ENCODE assay signal across 25 cellular contexts in genomic region chr1:172452536-172453159, GRCh38. TPM values are rescaled to one million over a fixed set of nuclear protein-coding genes. Genes with fewer than 3 reads are reported as not detected.
A peak's percentile ranks its signal among the peaks of the same experiment; 100 is the strongest.
DNase-seq lines count a peak whose midpoint lies in the region; ATAC-seq and TF ChIP-seq lines count a peak whose summit lies in the region.
"Had no signal": no experiment of that assay in that cellular context is flagged by ENCODE, and none has a peak within 500 bp of the region (broad histone marks: within the 10 kb centered on the region; RNA-seq: fewer than 3 reads in every experiment).

No MANE protein-coding gene starts in this region.

- H2BK120ac ChIP-seq in neuronal stem cell (ENCODE audit: low read depth, low read length) = no peak overlapping the region

- no peak overlapping the region for H4K91ac ChIP-seq in neuronal stem cell (ENCODE audit: low read depth, low read length, poor library complexity)

- no peaks in the 10 kb centered on the region for H4K20me1 ChIP-seq in PC-3 (ENCODE audit: low read length)

- H3K4me3 ChIP-seq in Caco-2 (ENCODE audit: low read depth, low read length) (no peak overlapping the region), PC-3 (ENCODE audit: low read length) (no peak overlapping the region), heart right ventricle (peak overlapping the region in 2 of 10 donors; percentile 16 to 33), neuronal stem cell (ENCODE audit: low read length in 2 of 2) (no peak overlapping the region)
- H3K4me3 ChIP-seq: colonic mucosa, PC-9, SK-N-MC had no signal

- no peaks in the 10 kb centered on the region for H3K9me3 ChIP-seq in Caco-2
- H3K9me3 ChIP-seq in PC-3 (ENCODE audit: low read length) = no peaks in the 10 kb centered on the region
- no peaks in the 10 kb centered on the region for H3K9me3 ChIP-seq in heart right ventricle
- no peaks in the 10 kb centered on the region for H3K9me3 ChIP-seq in neuronal stem cell (replicated peaks in 1 of 2; ENCODE audit: control insufficient read depth in 2 of 2, insufficient read depth in 1 of 2, low read depth in 1 of 2, low read length in 2 of 2)
- H3K9me3 ChIP-seq: colonic mucosa had no signal

- H3F3A ChIP-seq in PC-3 (ENCODE audit: low read length, unreplicated experiment) = peaks cover 21% of the 10 kb centered on the region

- H3K9ac ChIP-seq in PC-3 (ENCODE audit: low read length) (no peak overlapping the region), neuronal stem cell (ENCODE audit: low read depth, low read length, poor library complexity) (no peak overlapping the region)

- no peak for ATAC-seq in PC-3
- peak in 6 of 8 donors; percentile 27 to 69 (median 46) for ATAC-seq in heart right ventricle
- no peak for ATAC-seq in GM21423 (IDR thresholded peaks at IDR 0.05; ENCODE audit: unreplicated experiment)

- peaks cover 70% of the 10 kb centered on the region for H3K4me1 Mint-ChIP-seq in Caco-2 (ENCODE audit: low read depth, unreplicated experiment)

- no TSS peak for BruUV-seq in Caco-2 (replicated peaks; lab: Mats Ljungman, UMichigan)
- no TSS peak for BruUV-seq in PC-3 (replicated peaks; lab: Mats Ljungman, UMichigan)

- H3K4me2 ChIP-seq in PC-3 (ENCODE audit: low read length) (peak overlapping the region; percentile 9), neuronal stem cell (ENCODE audit: insufficient read depth, low read length, poor library complexity, severe bottlenecking) (no peak overlapping the region)

- peaks cover 15% of the 10 kb centered on the region for H3K9me3 Mint-ChIP-seq in Caco-2 (ENCODE audit: unreplicated experiment)
- H3K9me3 Mint-ChIP-seq: CD4-positive, alpha-beta memory T cell; memory B cell had no signal

- H3K4me3 Mint-ChIP-seq in Caco-2 (ENCODE audit: unreplicated experiment) = peak overlapping the region; percentile 53
- H3K4me3 Mint-ChIP-seq: memory B cell had no signal

- intact Hi-C loops in Caco-2 (cut with micrococcal nuclease; ENCODE audit: unreplicated experiment) = no loop called here
- intact Hi-C loops in PC-3 (cut with micrococcal nuclease) = loop anchor here (5.0 kb wide), 1 partner anchor 970 kb away; no protein-coding TSS in a partner anchor
- intact Hi-C loops in heart right ventricle (cut with DNase I) = loop anchor here in 8 of 10 donors (5.0 to 10.0 kb wide), 6 partner anchors 72 to 272 kb away; partner anchors contain the start of gene SUCO (in 3 of the 8)

- H3K27ac ChIP-seq in PC-3 (ENCODE audit: low read length) = peak overlapping the region; percentile 1; the same call in 1 of the 2 replicates
- H3K27ac ChIP-seq in heart right ventricle = peak overlapping the region in 7 of 10 donors; percentile 2 to 78 (median 42)
- peak overlapping the region; percentile 69 for H3K27ac ChIP-seq in neuronal stem cell (replicated peaks; ENCODE audit: low read length)
- H3K27ac ChIP-seq: colonic mucosa, PC-9, SK-N-MC had no signal

- POLR2A ChIA-PET in Caco-2 (lab: Charles Lee) = interaction anchor here (1.1 to 1.6 kb wide), 2 partner anchors 78 to 80 kb away, joined by 4 to 8 read pairs; partner anchors contain the start of gene SUCO
- POLR2A ChIA-PET in PC-3 (lab: Charles Lee; ENCODE audit: unreplicated experiment) = interaction anchor here (1.0 kb wide), 1 partner anchor 80 kb away, joined by 5 read pairs; no protein-coding TSS in a partner anchor

- no peak overlapping the region for H2BK15ac ChIP-seq in neuronal stem cell (ENCODE audit: low read length)

- peak overlapping the region; percentile 85 for H3K27ac Mint-ChIP-seq in Caco-2 (ENCODE audit: unreplicated experiment)
- H3K27ac Mint-ChIP-seq: CD4-positive, alpha-beta memory T cell; memory B cell had no signal

- no peaks in the 10 kb centered on the region for H3K9me2 ChIP-seq in PC-3 (replicated peaks; ENCODE audit: low read length)

- TF ChIP-seq CTCF in Caco-2 (IDR thresholded peaks at IDR 0.05; ENCODE audit: insufficient read depth in 1 of 2, low read depth in 1 of 2, low read length in 1 of 2, severe bottlenecking in 1 of 2, unreplicated experiment in 1 of 2) (no peak), PC-3 (conservative IDR thresholded peaks at IDR 0.05; ENCODE audit: low read depth, low read length) (no peak), heart right ventricle (IDR thresholded peaks at IDR 0.05) (no peak)

- H3K79me2 ChIP-seq in PC-3 (ENCODE audit: low read length) = no peaks in the 10 kb centered on the region

- peak overlapping the region; percentile 25 for H3K18ac ChIP-seq in neuronal stem cell (ENCODE audit: low read length)

- no peaks in the 10 kb centered on the region for H3K79me1 ChIP-seq in neuronal stem cell (ENCODE audit: low read depth, low read length)

- H3K4ac ChIP-seq in neuronal stem cell (ENCODE audit: low read length) = no peak overlapping the region

- H2BK5ac ChIP-seq in neuronal stem cell (ENCODE audit: low read length) = no peak overlapping the region

- H3K4me1 ChIP-seq in Caco-2 = peaks cover 64% of the 10 kb centered on the region
- H3K4me1 ChIP-seq in PC-3 (ENCODE audit: insufficient read depth, low read length) = peaks cover 65% of the 10 kb centered on the region
- peaks cover 0 to 30% (median 9%) of the 10 kb centered on the region in 9 donors for H3K4me1 ChIP-seq in heart right ventricle
- H3K4me1 ChIP-seq in neuronal stem cell (ENCODE audit: control insufficient read depth in 2 of 2, insufficient read depth in 1 of 2, low read depth in 1 of 2, low read length in 2 of 2) = peaks cover 10 to 17% of the 10 kb centered on the region in 2 donors

- H2AFZ ChIP-seq in PC-3 (ENCODE audit: low read length) = no peak overlapping the region
- peak overlapping the region; percentile 50 for H2AFZ ChIP-seq in neuronal stem cell (ENCODE audit: low read length)
- H2AFZ ChIP-seq: PC-9 had no signal

- CTCF ChIA-PET in Caco-2 (lab: Charles Lee) (no interaction called here), PC-3 (lab: Charles Lee) (no interaction called here)

- H4K8ac ChIP-seq in neuronal stem cell (ENCODE audit: low read depth, low read length) = no peak overlapping the region

- no peak overlapping the region for H2BK12ac ChIP-seq in neuronal stem cell (ENCODE audit: low read length)

- no peak overlapping the region for H3K14ac ChIP-seq in neuronal stem cell (ENCODE audit: low read length)

- no peaks in the 10 kb centered on the region for H3K36me3 ChIP-seq in Caco-2 (ENCODE audit: control insufficient read depth, insufficient read depth, low read length)
- no peaks in the 10 kb centered on the region for H3K36me3 ChIP-seq in PC-3 (ENCODE audit: low read depth, low read length)
- no peaks in the 10 kb centered on the region for H3K36me3 ChIP-seq in heart right ventricle
- no peaks in the 10 kb centered on the region for H3K36me3 ChIP-seq in neuronal stem cell (replicated peaks in 1 of 2; ENCODE audit: control insufficient read depth in 2 of 2, insufficient read depth in 2 of 2, low read length in 2 of 2)
- H3K36me3 ChIP-seq: colonic mucosa had no signal

- no peaks in the 10 kb centered on the region for H3K36me3 Mint-ChIP-seq in Caco-2 (ENCODE audit: insufficient read depth, unreplicated experiment)
- H3K36me3 Mint-ChIP-seq: CD4-positive, alpha-beta memory T cell; memory B cell had no signal

- H3K23ac ChIP-seq in neuronal stem cell (ENCODE audit: low read depth, low read length, poor library complexity) = no peak overlapping the region

- no peak overlapping the region for H2AK5ac ChIP-seq in neuronal stem cell (ENCODE audit: low read depth, low read length)

- H3K27me3 ChIP-seq in Caco-2 (replicated peaks; ENCODE audit: control insufficient read depth, insufficient read depth, low read length) = no peaks in the 10 kb centered on the region
- H3K27me3 ChIP-seq in PC-3 (ENCODE audit: low read length) = no peaks in the 10 kb centered on the region
- no peaks in the 10 kb centered on the region for H3K27me3 ChIP-seq in heart right ventricle
- H3K27me3 ChIP-seq in neuronal stem cell (ENCODE audit: control insufficient read depth in 3 of 3, insufficient read depth in 3 of 3, low read depth in 1 of 3, low read length in 3 of 3) = no peaks in the 10 kb centered on the region
- H3K27me3 ChIP-seq: colonic mucosa had no signal

- H3K27me3 Mint-ChIP-seq in Caco-2 (ENCODE audit: insufficient read depth, unreplicated experiment) = no peaks in the 10 kb centered on the region

- 41 to 51% methylated on average over 7 of the region's 7 CpGs for WGBS in heart right ventricle, 2 donors
- WGBS in neuronal stem cell (ENCODE audit: extremely low coverage in 2 of 2, insufficient read length in 2 of 2, insufficient replicate concordance in 1 of 2), 2 donors = no CpG with 5 or more reads among the region's 7 CpGs

- DNase-seq in Caco-2 (peak; percentile 54 to 74), PC-3 (peak; percentile 53), heart right ventricle (peak in 1 of 2 donors; percentile 13), neuronal stem cell (ENCODE audit: low spot score) (no peak), NK-92 (lab: John Stamatoyannopoulos, UW; ENCODE audit: unreplicated experiment) (no peak), superior temporal gyrus (ENCODE audit: extremely low spot score) (no peak), HuH-7.5 (ENCODE audit: low spot score) (no peak)
- DNase-seq: activated naive CD4-positive, alpha-beta T cell treated with anti-CD3 and anti-CD28 coated beads, Interleukin-2, amount 50 U/mL, for 16 hours; activated T-cell treated with anti-CD3 and anti-CD28 coated beads, Interleukin-2, amount 50 U/mL, for 48 hours; CD4-positive, alpha-beta memory T cell; colonic mucosa; DND-41; hippocampal formation; kidney; NCI-H2029; PC-9; stimulated activated CD4-positive, alpha-beta T cell treated with anti-CD3 and anti-CD28 coated beads, Interleukin-12 subunit alpha, Interleukin-12 subunit beta, amount 100 ng/mL, for 4 hours; substantia nigra had no signal

RNA-seq across cellular contexts. Expression of gene PIGC, which starts 8.8 kb away (rescaled TPM):
- 23.7 and 26.1 TPM in 2 replicates for total RNA-seq in Caco-2 (2022)
- total RNA-seq in PC-3 (2014; rRNA removed) = 57.5 and 70.5 TPM in 2 replicates
- 10 to 100 TPM in 8 of 10 donors, 1 to 10 TPM in 2; 9.3 to 14.5 (median 13.0) TPM for total RNA-seq in heart right ventricle
- 10 to 100 TPM; 17.1 to 21.2 TPM for polyA plus RNA-seq in heart right ventricle
- 24.2 TPM for polyA plus RNA-seq in neuronal stem cell (2013, experiment 1 of 2)
- polyA plus RNA-seq in neuronal stem cell (2013, experiment 2 of 2) = 23.2 TPM

RNA-seq across cellular contexts. Expression of gene C1orf105, which starts 32.2 kb away (rescaled TPM):
- 0.82 and 1.9 TPM in 2 replicates for total RNA-seq in Caco-2 (2022)
- total RNA-seq in PC-3 (2014; rRNA removed) = not detected in 2 replicates
- 10 to 100 TPM in 4 of 10 donors, 1 to 10 TPM in 6; 4.5 to 52.7 (median 8.6) TPM for total RNA-seq in heart right ventricle
- polyA plus RNA-seq in heart right ventricle = 10 to 100 TPM in 1 of 2 donors, 1 to 10 TPM in 1; 1.1 to 19.5 TPM
- polyA plus RNA-seq in neuronal stem cell (2013, experiment 1 of 2) = 0.32 TPM
- polyA plus RNA-seq in neuronal stem cell (2013, experiment 2 of 2) = 0.43 TPM
- total RNA-seq: astrocyte; CD4-positive, alpha-beta memory T cell; colonic mucosa; kidney; NCI-H460; PC-9; pulmonary artery endothelial cell had no signal
- polyA plus RNA-seq: CD4-positive, alpha-beta memory T cell; neural cell had no signal

Comparison
In these comparisons a context has a peak if more than half of its experiments do, and no peak if none do; other contexts are left out.
1. DNase-seq: peak in Caco-2 (2 of 2) and PC-3 (single experiment); none in neuronal stem cell (single experiment), NK-92 (single experiment), superior temporal gyrus (single experiment) and HuH-7.5 (single experiment).
2. ATAC-seq: peak in heart right ventricle (6 of 8); none in PC-3 (single experiment) and GM21423 (single experiment).
3. H3K27ac ChIP-seq: peak in every context shown above with its lines; median percentile 69 in neuronal stem cell; 42 in heart right ventricle; 1 in PC-3.